Comparison of ENCODE assay signal across 11 cellular contexts in genomic region chr14:55802986-55803431, GRCh38.
A peak's percentile ranks its signal among the peaks of the same experiment; 100 is the strongest.
DNase-seq lines count a peak whose midpoint lies in the region; ATAC-seq and TF ChIP-seq lines count a peak whose summit lies in the region.
"Had no signal": no experiment of that assay in that cellular context is flagged by ENCODE, and none has a peak within 500 bp of the region (broad histone marks: within the 10 kb centered on the region; RNA-seq: fewer than 3 reads in every experiment).

No MANE protein-coding gene starts in this region.

- H3K9me3 ChIP-seq in psoas muscle (no peaks in the 10 kb centered on the region), Peyer's patch (no peaks in the 10 kb centered on the region)

- peaks cover 36% of the 10 kb centered on the region for H3K9me3 Mint-ChIP-seq in activated CD4-positive, alpha-beta memory T cell treated with anti-CD3 and anti-CD28 coated beads, Interleukin-2, amount 10 ng/mL, durations not matched to agents 7 days and 5 days
- H3K9me3 Mint-ChIP-seq in immature natural killer cell: peaks cover 0 to 12% (median 4%) of the 10 kb centered on the region in 6 donors
- H3K9me3 Mint-ChIP-seq: memory B cell had no signal

- POLR2A ChIA-PET in activated CD4-positive, alpha-beta memory T cell treated with anti-CD3 and anti-CD28 coated beads, Interleukin-2, amount 10 ng/mL, durations not matched to agents 7 days and 5 days (lab: Charles Lee): interaction anchor here (1.2 to 1.9 kb wide), 2 partner anchors 12 to 41 kb away, joined by 3 to 7 read pairs; no protein-coding TSS in a partner anchor

- H3K36me3 ChIP-seq in psoas muscle (ENCODE audit: insufficient read depth in 1 of 2, low read depth in 1 of 2) (no peaks in the 10 kb centered on the region), Peyer's patch (no peaks in the 10 kb centered on the region)

- no peaks in the 10 kb centered on the region for H3K27me3 ChIP-seq in psoas muscle (ENCODE audit: insufficient read depth in 3 of 3, low read length in 2 of 3)
- H3K27me3 ChIP-seq in Peyer's patch: no peaks in the 10 kb centered on the region

- intact Hi-C loops in psoas muscle (cut with DNase I): no loop called here

- DNase-seq in COLO829 (ENCODE audit: low spot score) (peak; percentile 19), HPDE6-E6E7 (ENCODE audit: extremely low spot score) (peak; percentile 79), immature natural killer cell (no peak), psoas muscle (no peak), Peyer's patch (no peak)
- DNase-seq in activated CD4-positive, alpha-beta memory T cell treated with anti-CD3 and anti-CD28 coated beads, Interleukin-2, amount 10 ng/mL, durations not matched to agents 7 days and 5 days: no peak
- DNase-seq: activated effector memory CD4-positive, alpha-beta T cell treated with Interleukin-2 at 50 U/mL for 16 hours; NCI-H1436 had no signal

- TF ChIP-seq POLR2A in Peyer's patch (IDR thresholded peaks at IDR 0.05): no peak

- H3K4me3 ChIP-seq in psoas muscle (no peak overlapping the region), Peyer's patch (no peak overlapping the region)

- H3K27ac Mint-ChIP-seq in activated CD4-positive, alpha-beta memory T cell treated with anti-CD3 and anti-CD28 coated beads, Interleukin-2, amount 10 ng/mL, durations not matched to agents 7 days and 5 days: peak overlapping the region; percentile 84
- peak overlapping the region in 5 of 6 donors; percentile 41 to 60 (median 51) for H3K27ac Mint-ChIP-seq in immature natural killer cell
- H3K27ac Mint-ChIP-seq: memory B cell had no signal

- no peak overlapping the region for H3K27ac ChIP-seq in psoas muscle
- H3K27ac ChIP-seq in Peyer's patch: peak overlapping the region in 2 of 4 donors; percentile 67 to 79

- H3K27me3 Mint-ChIP-seq in activated CD4-positive, alpha-beta memory T cell treated with anti-CD3 and anti-CD28 coated beads, Interleukin-2, amount 10 ng/mL, durations not matched to agents 7 days and 5 days: no peaks in the 10 kb centered on the region
- peaks cover 6 to 16% (median 7%) of the 10 kb centered on the region in 3 donors for H3K27me3 Mint-ChIP-seq in immature natural killer cell (ENCODE audit: low read depth in 3 of 3)

- TF ChIP-seq CTCF in psoas muscle (IDR thresholded peaks at IDR 0.05) (no peak), Peyer's patch (IDR thresholded peaks at IDR 0.05) (peak in 3 of 6 experiments; percentile 62 to 75 (median 63))

- H3K4me3 Mint-ChIP-seq in activated CD4-positive, alpha-beta memory T cell treated with anti-CD3 and anti-CD28 coated beads, Interleukin-2, amount 10 ng/mL, durations not matched to agents 7 days and 5 days: no peak overlapping the region
- H3K4me3 Mint-ChIP-seq in immature natural killer cell: no peak overlapping the region
- H3K4me3 Mint-ChIP-seq: memory B cell had no signal

- ATAC-seq in psoas muscle: no peak
- ATAC-seq in GM19023 (IDR thresholded peaks at IDR 0.05; ENCODE audit: unreplicated experiment): no peak
- no peak for ATAC-seq in GM18868 (IDR thresholded peaks at IDR 0.05; ENCODE audit: unreplicated experiment)

- H3K4me1 ChIP-seq in psoas muscle (no peaks in the 10 kb centered on the region), Peyer's patch (peaks cover 0 to 35% (median 0%) of the 10 kb centered on the region in 4 donors)

- peaks cover 81% of the 10 kb centered on the region for H3K4me1 Mint-ChIP-seq in activated CD4-positive, alpha-beta memory T cell treated with anti-CD3 and anti-CD28 coated beads, Interleukin-2, amount 10 ng/mL, durations not matched to agents 7 days and 5 days
- H3K4me1 Mint-ChIP-seq in immature natural killer cell: peaks cover 77 to 82% of the 10 kb centered on the region in 2 donors

- H3K36me3 Mint-ChIP-seq in activated CD4-positive, alpha-beta memory T cell treated with anti-CD3 and anti-CD28 coated beads, Interleukin-2, amount 10 ng/mL, durations not matched to agents 7 days and 5 days (ENCODE audit: low read depth): peaks cover 58% of the 10 kb centered on the region
- peaks cover 0 to 5% (median 5%) of the 10 kb centered on the region in 3 donors for H3K36me3 Mint-ChIP-seq in immature natural killer cell
- H3K36me3 Mint-ChIP-seq: memory B cell had no signal

- CTCF ChIA-PET in activated CD4-positive, alpha-beta memory T cell treated with anti-CD3 and anti-CD28 coated beads, Interleukin-2, amount 10 ng/mL, durations not matched to agents 7 days and 5 days (lab: Charles Lee): interaction anchor here (0.6 kb wide), 1 partner anchor 137 kb away, joined by 4 read pairs; no protein-coding TSS in a partner anchor

Comparison
In these comparisons a context has a peak if more than half of its experiments do, and no peak if none do; other contexts are left out.
1. DNase-seq: peak in COLO829 (single experiment) and HPDE6-E6E7 (single experiment); none in activated CD4-positive, alpha-beta memory T cell treated with anti-CD3 and anti-CD28 coated beads, Interleukin-2, amount 10 ng/mL, durations not matched to agents 7 days and 5 days (single experiment), immature natural killer cell (0 of 3), psoas muscle (0 of 2) and Peyer's patch (0 of 3).